Comparison of ENCODE assay signal across 8 cellular contexts in the genomic region with DNA sequence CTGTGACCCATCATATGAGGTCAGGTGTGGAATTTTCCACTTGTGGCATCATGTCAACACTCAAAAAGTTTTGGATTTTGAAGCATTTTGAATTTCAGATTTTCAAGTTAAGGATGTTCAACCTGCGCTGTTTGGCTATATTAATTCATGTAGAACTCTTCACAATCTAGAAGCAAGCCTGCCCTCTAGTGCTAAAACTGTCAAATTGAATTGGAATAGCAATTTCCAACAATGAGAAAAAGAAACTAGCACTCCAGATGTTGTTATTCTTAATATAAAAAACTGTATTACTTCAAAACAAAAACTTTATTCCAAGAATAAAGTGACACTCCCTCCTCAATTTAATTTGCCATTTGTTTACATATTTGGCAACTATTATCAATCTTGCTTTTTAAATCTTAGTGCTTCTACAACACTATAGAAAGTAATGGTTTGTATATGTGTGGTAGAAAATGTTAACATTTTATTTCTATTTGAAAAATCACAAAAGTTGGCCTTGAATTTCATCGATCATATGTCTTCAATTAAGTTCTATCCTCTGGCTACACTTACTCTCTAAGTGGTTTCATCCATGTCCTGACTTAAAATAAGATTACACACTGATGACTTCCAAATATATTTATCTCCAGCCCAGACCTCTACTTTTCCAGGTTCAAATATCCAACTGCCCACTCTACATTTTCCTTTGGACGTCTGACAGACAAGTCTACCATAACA. TPM values are rescaled to one million over a fixed set of nuclear protein-coding genes. Genes with fewer than 3 reads are reported as not detected.
DNase-seq lines count a peak whose midpoint lies in the region; ATAC-seq, FAIRE-seq and TF ChIP-seq lines count a peak whose summit lies in the region.

No MANE protein-coding gene starts in this region.

- intact Hi-C loops in CD14-positive monocyte (cut with micrococcal nuclease), result no loop called here
- intact Hi-C loops in activated T-helper 1 cell treated with anti-CD3 and anti-CD28 coated beads, Interleukin-12 subunit alpha, Interleukin-12 subunit beta, Interleukin-2, Interleukin-4 antibody, amounts not matched to agents 30 ng/mL and 10 ng/mL and 1 ng/mL, durations not matched to agents 14 hours and 24 hours and 36 hours (cut with micrococcal nuclease), result loop anchor here (1.0 to 10.0 kb wide), 6 partner anchors 15 to 322 kb away; no protein-coding TSS in a partner anchor

- no peak overlapping the region for H3K18ac ChIP-seq in H1 (ENCODE audit: extremely low read depth, low read length)

- WGBS in H1 (ENCODE audit: extremely low coverage in 1 of 2, insufficient coverage in 1 of 2, insufficient read length in 1 of 2, insufficient replicate concordance in 2 of 2, low coverage in 1 of 2, low lambda C conversion rate in 2 of 2, missing lambda C conversion rate in 1 of 2), 2 experiments, result 84% methylated on average over 3 of the region's 3 CpGs; no CpG with 5 or more reads in 1 of the 2 experiments

- H3K4me3 Mint-ChIP-seq in CD14-positive monocyte, result no peak overlapping the region
- no peak overlapping the region for H3K4me3 Mint-ChIP-seq in activated CD4-positive, alpha-beta memory T cell treated with anti-CD3 and anti-CD28 coated beads, Interleukin-2, amount 10 ng/mL, durations not matched to agents 7 days and 5 days
- H3K4me3 Mint-ChIP-seq in activated T-helper 1 cell treated with anti-CD3 and anti-CD28 coated beads, Interleukin-12 subunit alpha, Interleukin-12 subunit beta, Interleukin-2, Interleukin-4 antibody, amounts not matched to agents 30 ng/mL and 10 ng/mL and 1 ng/mL, durations not matched to agents 14 hours and 24 hours and 36 hours, result no peak overlapping the region

- no peak overlapping the region for H2BK120ac ChIP-seq in H1 (replicated peaks; ENCODE audit: low read depth, low read length)

- H2AFZ ChIP-seq in OCI-LY1 (ENCODE audit: low read length) (no peak overlapping the region), H1 (ENCODE audit: low read length) (no peak overlapping the region), neural cell (ENCODE audit: low read depth, low read length) (no peak overlapping the region)

- TF ChIP-seq EP300 in H1 (IDR thresholded peaks at IDR 0.05; ENCODE audit: borderline replicate concordance in 1 of 2, low read depth in 2 of 2, low read length in 2 of 2) (no peak), neural cell (conservative IDR thresholded peaks at IDR 0.05; ENCODE audit: poor library complexity, severe bottlenecking) (no peak)

- H4K20me1 ChIP-seq in OCI-LY1 (ENCODE audit: insufficient read depth, low read length) (no peaks in the 10 kb centered on the region), H1 (replicated peaks in 1 of 2; ENCODE audit: control insufficient read depth in 1 of 2, insufficient read depth in 2 of 2, low read length in 2 of 2) (peaks cover 0 to 2% of the 10 kb centered on the region in 2 experiments), neural cell (ENCODE audit: insufficient read depth) (no peaks in the 10 kb centered on the region)

- H3K36me3 Mint-ChIP-seq in CD14-positive monocyte, result peaks cover 10 to 14% of the 10 kb centered on the region in 2 donors
- no peaks in the 10 kb centered on the region for H3K36me3 Mint-ChIP-seq in activated CD4-positive, alpha-beta memory T cell treated with anti-CD3 and anti-CD28 coated beads, Interleukin-2, amount 10 ng/mL, durations not matched to agents 7 days and 5 days (ENCODE audit: low read depth)
- H3K36me3 Mint-ChIP-seq in activated T-helper 1 cell treated with anti-CD3 and anti-CD28 coated beads, Interleukin-12 subunit alpha, Interleukin-12 subunit beta, Interleukin-2, Interleukin-4 antibody, amounts not matched to agents 30 ng/mL and 10 ng/mL and 1 ng/mL, durations not matched to agents 14 hours and 24 hours and 36 hours (ENCODE audit: low read depth), result peaks cover 13% of the 10 kb centered on the region

- H3K36me3 ChIP-seq in OCI-LY1 (ENCODE audit: insufficient read depth, low read length) (peaks cover 12% of the 10 kb centered on the region; the same call in 1 of the 2 replicates), H1 (ENCODE audit: control insufficient read depth in 2 of 4, insufficient read depth in 4 of 4, low read length in 3 of 4) (peaks cover 0 to 11% (median 2%) of the 10 kb centered on the region in 4 experiments; a peak in 3 of 8 replicates), neural cell (ENCODE audit: insufficient read depth, low read length) (no peaks in the 10 kb centered on the region)

- H3K27me3 ChIP-seq in OCI-LY1 (ENCODE audit: insufficient read depth, low read length), result no peaks in the 10 kb centered on the region
- no peaks in the 10 kb centered on the region for H3K27me3 ChIP-seq in H1 (replicated peaks in 1 of 4; ENCODE audit: control insufficient read depth in 3 of 4, extremely low read depth in 1 of 4, insufficient read depth in 3 of 4, low read length in 3 of 4)
- H3K27me3 ChIP-seq in neural cell (ENCODE audit: insufficient read depth, low read depth, low read length), result no peaks in the 10 kb centered on the region

- TF ChIP-seq CTCF in CD14-positive monocyte (IDR thresholded peaks at IDR 0.05) (peak; percentile 73), OCI-LY1 (IDR thresholded peaks at IDR 0.05; ENCODE audit: low read length) (peak; percentile 64), H1 (IDR thresholded peaks at IDR 0.05; ENCODE audit: control extremely low read depth in 1 of 3, insufficient read depth in 1 of 3, low read depth in 1 of 3, low read length in 3 of 3) (peak in 2 of 3 experiments; percentile 34 to 52; a peak in 2 of 4 replicates), neural cell (IDR thresholded peaks at IDR 0.05; ENCODE audit: poor library complexity, severe bottlenecking) (peak; percentile 77)

- H3K9ac ChIP-seq in OCI-LY1 (ENCODE audit: low read length) (no peak overlapping the region), H1 (replicated peaks in 1 of 4; ENCODE audit: extremely low read depth in 1 of 4, low read depth in 3 of 4, low read length in 3 of 4) (no peak overlapping the region), neural cell (ENCODE audit: low read length) (no peak overlapping the region)

- H4K8ac ChIP-seq in H1 (ENCODE audit: extremely low read depth, insufficient read depth, low read length), result no peak overlapping the region

- H3K4me2 ChIP-seq in OCI-LY1 (ENCODE audit: low read length) (no peak overlapping the region), H1 (ENCODE audit: insufficient read depth in 1 of 2, low read depth in 2 of 2, low read length in 2 of 2) (no peak overlapping the region), neural cell (ENCODE audit: low read length) (no peak overlapping the region)

- no peak overlapping the region for H2AK5ac ChIP-seq in H1 (ENCODE audit: low read depth, low read length)

- no peak for TF ChIP-seq POLR2A in H1 (IDR thresholded peaks at IDR 0.05; ENCODE audit: control extremely low read depth in 1 of 2, low read depth in 2 of 2, low read length in 2 of 2)

- no peak overlapping the region for H2BK20ac ChIP-seq in H1 (ENCODE audit: low read length)

- H2BK15ac ChIP-seq in H1 (ENCODE audit: low read length), result no peak overlapping the region

- H3K27ac Mint-ChIP-seq in CD14-positive monocyte, result no peak overlapping the region
- H3K27ac Mint-ChIP-seq in activated CD4-positive, alpha-beta memory T cell treated with anti-CD3 and anti-CD28 coated beads, Interleukin-2, amount 10 ng/mL, durations not matched to agents 7 days and 5 days, result no peak overlapping the region
- H3K27ac Mint-ChIP-seq in activated T-helper 1 cell treated with anti-CD3 and anti-CD28 coated beads, Interleukin-12 subunit alpha, Interleukin-12 subunit beta, Interleukin-2, Interleukin-4 antibody, amounts not matched to agents 30 ng/mL and 10 ng/mL and 1 ng/mL, durations not matched to agents 14 hours and 24 hours and 36 hours, result no peak overlapping the region

- no peak for FAIRE-seq in H1 (lab: Jason Lieb, UNC)

- H3F3A ChIP-seq in OCI-LY1 (ENCODE audit: insufficient read depth, low read length) (0 out of 2 replicates have a peak, but pooled peaks cover 4% of the 10 kb centered on the region), neural cell (ENCODE audit: insufficient read depth, low read length, poor library complexity, severe bottlenecking) (no peaks in the 10 kb centered on the region)

- no peaks in the 10 kb centered on the region for H3K79me1 ChIP-seq in H1 (ENCODE audit: low read depth, low read length)

- ATAC-seq in GM18499 (IDR thresholded peaks at IDR 0.05; ENCODE audit: insufficient read depth, unreplicated experiment) (peak; percentile 61), HG03103 (IDR thresholded peaks at IDR 0.05; ENCODE audit: low read depth, unreplicated experiment) (peak; percentile 60)

- no peaks in the 10 kb centered on the region for H3K23me2 ChIP-seq in H1 (ENCODE audit: low read depth, low read length)

- H3K4me3 ChIP-seq in OCI-LY1 (ENCODE audit: low read depth, low read length, poor library complexity, severe bottlenecking), result no peak overlapping the region
- H3K4me3 ChIP-seq in H1 (ENCODE audit: extremely low read depth in 1 of 4, insufficient read depth in 2 of 4, low read depth in 3 of 4, low read length in 4 of 4), result no peak overlapping the region
- no peak overlapping the region for H3K4me3 ChIP-seq in neural cell (ENCODE audit: low read length)

- no peak overlapping the region for H3K23ac ChIP-seq in H1 (ENCODE audit: insufficient read length)

- no peak overlapping the region for H3K14ac ChIP-seq in H1 (ENCODE audit: insufficient read length)

- DNase-seq in CD14-positive monocyte (ENCODE audit: low spot score) (no peak), H1 (ENCODE audit: low read depth in 1 of 2, low spot score in 2 of 2) (no peak)
- DNase-seq in activated CD4-positive, alpha-beta memory T cell treated with anti-CD3 and anti-CD28 coated beads, Interleukin-2, amount 10 ng/mL, durations not matched to agents 7 days and 5 days, result no peak
- no peak for DNase-seq in activated T-helper 1 cell treated with anti-CD3 and anti-CD28 coated beads, Interleukin-12 subunit alpha, Interleukin-12 subunit beta, Interleukin-2, Interleukin-4 antibody, amounts not matched to agents 30 ng/mL and 10 ng/mL and 1 ng/mL, durations not matched to agents 14 hours and 24 hours and 36 hours (ENCODE audit: low spot score)

- POLR2A ChIA-PET in H1 (lab: Charles Lee; ENCODE audit: partially characterized antibody), result interaction anchor here (0.6 to 1.2 kb wide), 2 partner anchors 33 to 143 kb away, joined by 3 read pairs; no protein-coding TSS in a partner anchor
- POLR2A ChIA-PET in activated CD4-positive, alpha-beta memory T cell treated with anti-CD3 and anti-CD28 coated beads, Interleukin-2, amount 10 ng/mL, durations not matched to agents 7 days and 5 days (lab: Charles Lee), result no interaction called here

- H3K27ac ChIP-seq in OCI-LY1 (ENCODE audit: low read depth, low read length, poor library complexity, severe bottlenecking) (no peak overlapping the region), H1 (ENCODE audit: low read depth, low read length) (no peak overlapping the region), neural cell (ENCODE audit: low read length) (no peak overlapping the region)

- H3K79me2 ChIP-seq in OCI-LY1 (ENCODE audit: insufficient read depth, low read length) (no peaks in the 10 kb centered on the region), H1 (ENCODE audit: control insufficient read depth in 1 of 2, insufficient read depth in 2 of 2, low read length in 2 of 2) (no peaks in the 10 kb centered on the region), neural cell (replicated peaks; ENCODE audit: insufficient read depth, low read length) (no peaks in the 10 kb centered on the region)

- no peak overlapping the region for H3K4ac ChIP-seq in H1 (replicated peaks; ENCODE audit: insufficient read length, low read depth, low read length)

- H3K9me2 ChIP-seq in OCI-LY1 (ENCODE audit: low read depth, low read length) (no peaks in the 10 kb centered on the region), neural cell (ENCODE audit: insufficient read depth, low read length) (no peaks in the 10 kb centered on the region)

- H3K4me1 ChIP-seq in OCI-LY1 (ENCODE audit: insufficient read depth, low read length, severe bottlenecking) (no peaks in the 10 kb centered on the region), H1 (replicated peaks in 1 of 4; ENCODE audit: control insufficient read depth in 3 of 4, insufficient read depth in 4 of 4, low read length in 3 of 4) (no peaks in the 10 kb centered on the region)

- no peaks in the 10 kb centered on the region for H3K4me1 Mint-ChIP-seq in CD14-positive monocyte
- H3K4me1 Mint-ChIP-seq in activated CD4-positive, alpha-beta memory T cell treated with anti-CD3 and anti-CD28 coated beads, Interleukin-2, amount 10 ng/mL, durations not matched to agents 7 days and 5 days, result peaks cover 2% of the 10 kb centered on the region
- H3K4me1 Mint-ChIP-seq in activated T-helper 1 cell treated with anti-CD3 and anti-CD28 coated beads, Interleukin-12 subunit alpha, Interleukin-12 subunit beta, Interleukin-2, Interleukin-4 antibody, amounts not matched to agents 30 ng/mL and 10 ng/mL and 1 ng/mL, durations not matched to agents 14 hours and 24 hours and 36 hours (ENCODE audit: low read depth), result peaks cover 13% of the 10 kb centered on the region

- H2BK5ac ChIP-seq in H1 (ENCODE audit: low read depth, low read length), result no peak overlapping the region

- H2BK12ac ChIP-seq in H1 (ENCODE audit: low read depth, low read length), result no peak overlapping the region

- TF ChIP-seq RAD21 in H1 (IDR thresholded peaks at IDR 0.05 in 1 of 2, conservative IDR thresholded peaks at IDR 0.05 in 1 of 2; ENCODE audit: low read depth in 2 of 2, low read length in 2 of 2) (peak; percentile 53 to 65), neural cell (conservative IDR thresholded peaks at IDR 0.05) (peak; percentile 74)

- H3K9me3 Mint-ChIP-seq in CD14-positive monocyte, result no peaks in the 10 kb centered on the region
- no peaks in the 10 kb centered on the region for H3K9me3 Mint-ChIP-seq in activated CD4-positive, alpha-beta memory T cell treated with anti-CD3 and anti-CD28 coated beads, Interleukin-2, amount 10 ng/mL, durations not matched to agents 7 days and 5 days
- no peaks in the 10 kb centered on the region for H3K9me3 Mint-ChIP-seq in activated T-helper 1 cell treated with anti-CD3 and anti-CD28 coated beads, Interleukin-12 subunit alpha, Interleukin-12 subunit beta, Interleukin-2, Interleukin-4 antibody, amounts not matched to agents 30 ng/mL and 10 ng/mL and 1 ng/mL, durations not matched to agents 14 hours and 24 hours and 36 hours

- no peaks in the 10 kb centered on the region for H3K27me3 Mint-ChIP-seq in CD14-positive monocyte (ENCODE audit: low read depth in 3 of 3)
- H3K27me3 Mint-ChIP-seq in activated CD4-positive, alpha-beta memory T cell treated with anti-CD3 and anti-CD28 coated beads, Interleukin-2, amount 10 ng/mL, durations not matched to agents 7 days and 5 days, result no peaks in the 10 kb centered on the region
- no peaks in the 10 kb centered on the region for H3K27me3 Mint-ChIP-seq in activated T-helper 1 cell treated with anti-CD3 and anti-CD28 coated beads, Interleukin-12 subunit alpha, Interleukin-12 subunit beta, Interleukin-2, Interleukin-4 antibody, amounts not matched to agents 30 ng/mL and 10 ng/mL and 1 ng/mL, durations not matched to agents 14 hours and 24 hours and 36 hours (ENCODE audit: insufficient read depth)

- H3K56ac ChIP-seq in H1 (replicated peaks; ENCODE audit: insufficient read length, low read depth, low read length), result no peak overlapping the region

- H4K5ac ChIP-seq in H1 (ENCODE audit: insufficient read length, low read depth, low read length), result no peak overlapping the region

- H3K9me3 ChIP-seq in OCI-LY1 (ENCODE audit: low read length), result no peaks in the 10 kb centered on the region
- no peaks in the 10 kb centered on the region for H3K9me3 ChIP-seq in H1 (ENCODE audit: insufficient read depth in 2 of 2, low read depth in 1 of 2, low read length in 1 of 2)
- no peaks in the 10 kb centered on the region for H3K9me3 ChIP-seq in neural cell (ENCODE audit: low read length)

- CTCF ChIA-PET in H1 (lab: Charles Lee; ENCODE audit: partially characterized antibody), result interaction anchor here (0.7 to 1.8 kb wide), 5 partner anchors 19 to 321 kb away, joined by 3 to 5 read pairs (median 4); no protein-coding TSS in a partner anchor
- CTCF ChIA-PET in activated CD4-positive, alpha-beta memory T cell treated with anti-CD3 and anti-CD28 coated beads, Interleukin-2, amount 10 ng/mL, durations not matched to agents 7 days and 5 days (lab: Charles Lee), result interaction anchor here (0.7 to 1.4 kb wide), 5 partner anchors 8 to 54 kb away, joined by 3 to 6 read pairs (median 4); partner anchors contain the start of genes DCUN1D5 and DYNC2H1

- no peak overlapping the region for H4K91ac ChIP-seq in H1 (replicated peaks; ENCODE audit: insufficient read length, low read length)

RNA-seq across cellular contexts. Expression of gene DCUN1D5, which starts 36.6 kb away (rescaled TPM):
- polyA plus RNA-seq in CD14-positive monocyte, result 10 to 100 TPM; 19.5 to 20.3 TPM
- 95.4 and 95.8 TPM in 2 replicates for total RNA-seq in H1 (2021; fragmentation: NEBNext Ultra II Directional; extraction: Animal tissue kit (Norgen Biotek cat#: 25700))
- 60.3 and 76.1 TPM in 2 replicates for polyA plus RNA-seq in H1 (2011; rRNA removed)
- polyA plus RNA-seq in H1 (2011; cell fraction: cytosol; rRNA removed), result 86.5 TPM
- polyA plus RNA-seq in H1 (2011; cell fraction: nucleus; rRNA removed), result 68.4 TPM
- 69.5 to 131 TPM (median 77.0 TPM) in 4 replicates for polyA plus RNA-seq in H1 (2012, experiment 1 of 2)
- polyA plus RNA-seq in H1 (2012, experiment 2 of 2), result 52.8 TPM
- 148 TPM for polyA plus RNA-seq in H1 (2013, experiment 1 of 2)
- 154 TPM for polyA plus RNA-seq in H1 (2013, experiment 2 of 2)
- polyA minus RNA-seq in H1 (2011; rRNA and poly(A)+ RNA removed), result 20.7 and 22.3 TPM in 2 replicates
- polyA minus RNA-seq in H1 (2011; cell fraction: cytosol; rRNA and poly(A)+ RNA removed), result 60.8 TPM
- 53.6 TPM for polyA minus RNA-seq in H1 (2011; cell fraction: nucleus; rRNA and poly(A)+ RNA removed)
- polyA plus RNA-seq in neural cell, result 73.6 and 85.5 TPM in 2 replicates
- polyA minus RNA-seq in neural cell, result 66.2 and 70.8 TPM in 2 replicates
- total RNA-seq in activated CD4-positive, alpha-beta memory T cell treated with anti-CD3 and anti-CD28 coated beads, Interleukin-2, amount 10 ng/mL, durations not matched to agents 7 days and 5 days, result 10 to 100 TPM; 28.6 to 32.6 TPM
- 73.9 and 78.9 TPM in 2 replicates for total RNA-seq in activated T-helper 1 cell treated with anti-CD3 and anti-CD28 coated beads, Interleukin-12 subunit alpha, Interleukin-12 subunit beta, Interleukin-2, Interleukin-4 antibody, amounts not matched to agents 30 ng/mL and 10 ng/mL and 1 ng/mL, durations not matched to agents 14 hours and 24 hours and 36 hours

RNA-seq across cellular contexts. Expression of gene DYNC2H1, which starts 53.9 kb away (rescaled TPM):
- polyA plus RNA-seq in CD14-positive monocyte, result under 1 TPM; 0.10 to 0.36 TPM
- total RNA-seq in H1 (2021; fragmentation: NEBNext Ultra II Directional; extraction: Animal tissue kit (Norgen Biotek cat#: 25700)), result 12.0 and 12.7 TPM in 2 replicates
- polyA plus RNA-seq in H1 (2011; rRNA removed), result 2.7 and 6.2 TPM in 2 replicates
- polyA plus RNA-seq in H1 (2011; cell fraction: cytosol; rRNA removed), result 5.5 TPM
- 4.8 TPM for polyA plus RNA-seq in H1 (2011; cell fraction: nucleus; rRNA removed)
- 10.8 to 13.0 TPM (median 11.8 TPM) in 4 replicates for polyA plus RNA-seq in H1 (2012, experiment 1 of 2)
- 0.98 TPM for polyA plus RNA-seq in H1 (2012, experiment 2 of 2)
- polyA plus RNA-seq in H1 (2013, experiment 1 of 2), result 2.8 TPM
- polyA plus RNA-seq in H1 (2013, experiment 2 of 2), result 2.4 TPM
- polyA minus RNA-seq in H1 (2011; rRNA and poly(A)+ RNA removed), result 17.9 and 30.0 TPM in 2 replicates
- polyA minus RNA-seq in H1 (2011; cell fraction: cytosol; rRNA and poly(A)+ RNA removed), result 8.4 TPM
- polyA minus RNA-seq in H1 (2011; cell fraction: nucleus; rRNA and poly(A)+ RNA removed), result 37.3 TPM
- polyA plus RNA-seq in neural cell, result 14.1 TPM in 2 replicates
- polyA minus RNA-seq in neural cell, result 47.7 and 49.0 TPM in 2 replicates
- total RNA-seq in activated CD4-positive, alpha-beta memory T cell treated with anti-CD3 and anti-CD28 coated beads, Interleukin-2, amount 10 ng/mL, durations not matched to agents 7 days and 5 days, result 1 to 10 TPM; 3.0 to 3.1 TPM
- 0.91 and 1.1 TPM in 2 replicates for total RNA-seq in activated T-helper 1 cell treated with anti-CD3 and anti-CD28 coated beads, Interleukin-12 subunit alpha, Interleukin-12 subunit beta, Interleukin-2, Interleukin-4 antibody, amounts not matched to agents 30 ng/mL and 10 ng/mL and 1 ng/mL, durations not matched to agents 14 hours and 24 hours and 36 hours
